23 cellular contexts compared by ENCODE assay signal in the genomic region with DNA sequence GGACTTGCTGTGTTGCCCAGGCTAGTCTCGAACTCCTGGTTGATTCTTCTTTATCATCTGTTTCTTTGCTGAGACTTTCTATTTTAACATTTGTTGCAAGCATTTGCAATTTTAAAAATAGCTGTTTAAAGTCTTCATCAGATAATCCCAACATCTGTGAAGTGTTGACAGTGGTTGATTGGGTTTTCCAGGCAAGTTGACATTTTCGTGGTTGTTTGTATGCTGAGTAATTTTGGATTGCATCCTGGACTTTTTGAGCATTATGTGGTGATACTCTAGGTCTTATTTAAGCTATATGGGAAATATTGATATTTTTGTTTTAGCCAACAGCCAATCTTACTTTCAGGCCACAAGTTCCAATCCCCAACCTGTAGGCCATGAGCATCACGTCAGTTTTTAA. TPM values are rescaled to one million over a fixed set of nuclear protein-coding genes. Genes with fewer than 3 reads are reported as not detected.
DNase-seq lines count a peak whose midpoint lies in the region; ATAC-seq and TF ChIP-seq lines count a peak whose summit lies in the region.
"Had no signal": no experiment of that assay in that cellular context is flagged by ENCODE, and none has a peak within 500 bp of the region (broad histone marks: within the 10 kb centered on the region; RNA-seq: fewer than 3 reads in every experiment).

No MANE protein-coding gene starts in this region.

- in situ Hi-C loops in GM13977 (cut with MboI; ENCODE audit: low pct_unique_long_range_greater_than_20kb, low sequenced_read_pairs, unreplicated experiment), result no loop called here

- intact Hi-C loops in activated T-helper 1 cell treated with anti-CD3 and anti-CD28 coated beads, Interleukin-12 subunit alpha, Interleukin-12 subunit beta, Interleukin-2, Interleukin-4 antibody, amounts not matched to agents 30 ng/mL and 10 ng/mL and 1 ng/mL, durations not matched to agents 14 hours and 24 hours and 36 hours (cut with micrococcal nuclease), result no loop called here

- H4K20me1 ChIP-seq in BLaER1, result peaks cover 42% of the 10 kb centered on the region

- peaks cover 28% of the 10 kb centered on the region for H3K9me3 Mint-ChIP-seq in activated T-helper 1 cell treated with anti-CD3 and anti-CD28 coated beads, Interleukin-12 subunit alpha, Interleukin-12 subunit beta, Interleukin-2, Interleukin-4 antibody, amounts not matched to agents 30 ng/mL and 10 ng/mL and 1 ng/mL, durations not matched to agents 14 hours and 24 hours and 36 hours

- H3K4me2 ChIP-seq in BLaER1, result 0 out of 2 replicates have a peak overlapping the region, but pooled peaks have one; percentile 77
- H3K4me2 ChIP-seq: KMS-11 had no signal

- H3K27me3 Mint-ChIP-seq in activated T-helper 1 cell treated with anti-CD3 and anti-CD28 coated beads, Interleukin-12 subunit alpha, Interleukin-12 subunit beta, Interleukin-2, Interleukin-4 antibody, amounts not matched to agents 30 ng/mL and 10 ng/mL and 1 ng/mL, durations not matched to agents 14 hours and 24 hours and 36 hours (ENCODE audit: insufficient read depth), result no peaks in the 10 kb centered on the region

- DNase-seq in amniotic epithelial cell (ENCODE audit: low read depth), result peak; percentile 32
- peak; percentile 14 for DNase-seq in fibroblast of the aortic adventitia (ENCODE audit: low read depth)
- no peak for DNase-seq in NCI-H1092 treated with DMSO at 0.1 percent for 48 hours (lab: John Stamatoyannopoulos, UW)
- no peak for DNase-seq in activated T-helper 1 cell treated with anti-CD3 and anti-CD28 coated beads, Interleukin-12 subunit alpha, Interleukin-12 subunit beta, Interleukin-2, Interleukin-4 antibody, amounts not matched to agents 30 ng/mL and 10 ng/mL and 1 ng/mL, durations not matched to agents 14 hours and 24 hours and 36 hours (ENCODE audit: low spot score)
- no peak for DNase-seq in GM13977 (ENCODE audit: low spot score)
- DNase-seq: C1 segment of cervical spinal cord; CD8-positive, alpha-beta T cell; DND-41; GOT3; HCEC 1CT; NCI-H1417; NCI-H1694 treated with DMSO at 0.1 percent for 48 hours; NCI-H2081 treated with DMSO at 0.1 percent for 48 hours; NCI-H2171 treated with DMSO at 0.1 percent for 48 hours; NCI-H524 treated with DMSO at 0.1 percent for 48 hours; Peyer's patch; SJCRH30 had no signal

- no peak overlapping the region for H3K4me3 Mint-ChIP-seq in activated T-helper 1 cell treated with anti-CD3 and anti-CD28 coated beads, Interleukin-12 subunit alpha, Interleukin-12 subunit beta, Interleukin-2, Interleukin-4 antibody, amounts not matched to agents 30 ng/mL and 10 ng/mL and 1 ng/mL, durations not matched to agents 14 hours and 24 hours and 36 hours
- H3K4me3 Mint-ChIP-seq: CD8-positive, alpha-beta T cell had no signal

- peaks cover 57% of the 10 kb centered on the region for H3K36me3 Mint-ChIP-seq in activated T-helper 1 cell treated with anti-CD3 and anti-CD28 coated beads, Interleukin-12 subunit alpha, Interleukin-12 subunit beta, Interleukin-2, Interleukin-4 antibody, amounts not matched to agents 30 ng/mL and 10 ng/mL and 1 ng/mL, durations not matched to agents 14 hours and 24 hours and 36 hours (ENCODE audit: low read depth)

- TF ChIP-seq CTCF in fibroblast of the aortic adventitia (IDR thresholded peaks at IDR 0.05; ENCODE audit: insufficient read depth, low read length) (no peak), GM13977 (IDR thresholded peaks at IDR 0.05; ENCODE audit: extremely low read depth, insufficient read depth, missing control alignments) (no peak)

- peaks cover 49% of the 10 kb centered on the region for H3K9me3 ChIP-seq in BLaER1

- no peak overlapping the region for H3K9ac ChIP-seq in BLaER1
- H3K9ac ChIP-seq: KMS-11 had no signal

- peaks cover 100% of the 10 kb centered on the region for H3K36me3 ChIP-seq in BLaER1

- no peaks in the 10 kb centered on the region for H3K4me1 Mint-ChIP-seq in activated T-helper 1 cell treated with anti-CD3 and anti-CD28 coated beads, Interleukin-12 subunit alpha, Interleukin-12 subunit beta, Interleukin-2, Interleukin-4 antibody, amounts not matched to agents 30 ng/mL and 10 ng/mL and 1 ng/mL, durations not matched to agents 14 hours and 24 hours and 36 hours (ENCODE audit: low read depth)

- ATAC-seq in GM21723 (IDR thresholded peaks at IDR 0.05; ENCODE audit: unreplicated experiment), result no peak
- ATAC-seq: CD8-positive, alpha-beta T cell had no signal

- H3K4me3 ChIP-seq in BLaER1 (no peak overlapping the region), fibroblast of the aortic adventitia (ENCODE audit: low read depth, low read length) (no peak overlapping the region)
- H3K4me3 ChIP-seq: Peyer's patch, SJCRH30 had no signal

- H3K27ac ChIP-seq in BLaER1, result no peak overlapping the region
- H3K27ac ChIP-seq: KMS-11, Peyer's patch, SJCRH30 had no signal

- peaks cover 27% of the 10 kb centered on the region for H3K4me1 ChIP-seq in BLaER1
- H3K4me1 ChIP-seq: Peyer's patch, SJCRH30 had no signal

- H3K27me3 ChIP-seq in BLaER1, result no peaks in the 10 kb centered on the region
- H3K27me3 ChIP-seq: Peyer's patch, SJCRH30 had no signal

- no peak overlapping the region for H3K27ac Mint-ChIP-seq in activated T-helper 1 cell treated with anti-CD3 and anti-CD28 coated beads, Interleukin-12 subunit alpha, Interleukin-12 subunit beta, Interleukin-2, Interleukin-4 antibody, amounts not matched to agents 30 ng/mL and 10 ng/mL and 1 ng/mL, durations not matched to agents 14 hours and 24 hours and 36 hours
- H3K27ac Mint-ChIP-seq: CD8-positive, alpha-beta T cell had no signal

RNA-seq across cellular contexts. Expression of a gene that starts 25.1 kb away (rescaled TPM):
- total RNA-seq in fibroblast of the aortic adventitia (ENCODE audit: low replicate concordance), result 7.8 and 78.5 TPM in 2 replicates
- 116 and 117 TPM in 2 replicates for total RNA-seq in activated T-helper 1 cell treated with anti-CD3 and anti-CD28 coated beads, Interleukin-12 subunit alpha, Interleukin-12 subunit beta, Interleukin-2, Interleukin-4 antibody, amounts not matched to agents 30 ng/mL and 10 ng/mL and 1 ng/mL, durations not matched to agents 14 hours and 24 hours and 36 hours

RNA-seq across cellular contexts. Expression of a gene that starts 37.6 kb away (rescaled TPM):
- total RNA-seq in fibroblast of the aortic adventitia (ENCODE audit: low replicate concordance), result 70.6 and 89.1 TPM in 2 replicates
- 71.6 and 72.8 TPM in 2 replicates for total RNA-seq in activated T-helper 1 cell treated with anti-CD3 and anti-CD28 coated beads, Interleukin-12 subunit alpha, Interleukin-12 subunit beta, Interleukin-2, Interleukin-4 antibody, amounts not matched to agents 30 ng/mL and 10 ng/mL and 1 ng/mL, durations not matched to agents 14 hours and 24 hours and 36 hours

RNA-seq across cellular contexts. Expression of a gene that starts 49.5 kb away (rescaled TPM):
- not detected in 2 replicates for total RNA-seq in fibroblast of the aortic adventitia (ENCODE audit: low replicate concordance)
- total RNA-seq in activated T-helper 1 cell treated with anti-CD3 and anti-CD28 coated beads, Interleukin-12 subunit alpha, Interleukin-12 subunit beta, Interleukin-2, Interleukin-4 antibody, amounts not matched to agents 30 ng/mL and 10 ng/mL and 1 ng/mL, durations not matched to agents 14 hours and 24 hours and 36 hours, result not detected in 2 replicates
- total RNA-seq: A673; CD8-positive, alpha-beta T cell; G401; HT1080; Peyer's patch; SJCRH30 had no signal

Comparison
In these comparisons a context has a peak if more than half of its experiments do, and no peak if none do; other contexts are left out.
1. DNase-seq: peak in amniotic epithelial cell (single experiment) and fibroblast of the aortic adventitia (single experiment); none in NCI-H1092 treated with DMSO at 0.1 percent for 48 hours (single experiment), activated T-helper 1 cell treated with anti-CD3 and anti-CD28 coated beads, Interleukin-12 subunit alpha, Interleukin-12 subunit beta, Interleukin-2, Interleukin-4 antibody, amounts not matched to agents 30 ng/mL and 10 ng/mL and 1 ng/mL, durations not matched to agents 14 hours and 24 hours and 36 hours (single experiment) and GM13977 (single experiment).